ENCODE assay signal across 1 cellular context in genomic region chr15:75590239-75590638, GRCh38.
TF ChIP-seq lines count a peak whose summit lies in the region.

No MANE protein-coding gene starts in this region.

TF ChIP-seq in K562, 482 proteins besides CTCF, POLR2A, EP300 and RAD21:
- TF ChIP-seq CBFA2T3 (IDR thresholded peaks at IDR 0.05): peak; percentile 68
- no peak for TF ChIP-seq ATF2 (CRISPR knock-in tag; IDR thresholded peaks at IDR 0.05)
- TF ChIP-seq SPI1 (IDR thresholded peaks at IDR 0.05; ENCODE audit: borderline replicate concordance, low read depth, low read length): peak; percentile 50; the same call in 1 of the 2 replicates
- no peak for TF ChIP-seq ZNF277 (CRISPR knock-in tag; IDR thresholded peaks at IDR 0.05; ENCODE audit: borderline replicate concordance)
- peak; percentile 37 for TF ChIP-seq HDAC3 (IDR thresholded peaks at IDR 0.05; ENCODE audit: borderline replicate concordance, partially characterized antibody)
- TF ChIP-seq RREB1 (CRISPR knock-in tag; IDR thresholded peaks at IDR 0.05): no peak
- no peak for TF ChIP-seq NEUROD1 (IDR thresholded peaks at IDR 0.05; ENCODE audit: borderline replicate concordance, low read depth, low read length, partially characterized antibody)
- 0 out of 2 replicates have a peak, but pooled peaks have one; percentile 16 for TF ChIP-seq EP400 (IDR thresholded peaks at IDR 0.05)
- TF ChIP-seq ZNF324 (CRISPR knock-in tag; IDR thresholded peaks at IDR 0.05): no peak
- TF ChIP-seq CBFA2T2 (conservative IDR thresholded peaks at IDR 0.05): peak; percentile 17; the same call in 1 of the 2 replicates
- TF ChIP-seq E2F5 (CRISPR knock-in tag; IDR thresholded peaks at IDR 0.05): no peak
- peak; percentile 55 for TF ChIP-seq TCF3 (CRISPR knock-in tag; IDR thresholded peaks at IDR 0.05)
- TF ChIP-seq ARID1B (IDR thresholded peaks at IDR 0.05): peak; percentile 74
- TF ChIP-seq SMARCE1 (IDR thresholded peaks at IDR 0.05): 0 out of 2 replicates have a peak, but pooled peaks have one; percentile 23
- TF ChIP-seq TAL1 (IDR thresholded peaks at IDR 0.05): peak; percentile 48; the same call in 1 of the 2 replicates
- peak; percentile 31; the same call in 1 of the 2 replicates for TF ChIP-seq MTA2 (IDR thresholded peaks at IDR 0.05; ENCODE audit: low read depth)
- 0 out of 2 replicates have a peak, but pooled peaks have one; percentile 39 for TF ChIP-seq NCOR1 (IDR thresholded peaks at IDR 0.05)
